ENCODE assay signal across 3 cellular contexts in the genomic region with DNA sequence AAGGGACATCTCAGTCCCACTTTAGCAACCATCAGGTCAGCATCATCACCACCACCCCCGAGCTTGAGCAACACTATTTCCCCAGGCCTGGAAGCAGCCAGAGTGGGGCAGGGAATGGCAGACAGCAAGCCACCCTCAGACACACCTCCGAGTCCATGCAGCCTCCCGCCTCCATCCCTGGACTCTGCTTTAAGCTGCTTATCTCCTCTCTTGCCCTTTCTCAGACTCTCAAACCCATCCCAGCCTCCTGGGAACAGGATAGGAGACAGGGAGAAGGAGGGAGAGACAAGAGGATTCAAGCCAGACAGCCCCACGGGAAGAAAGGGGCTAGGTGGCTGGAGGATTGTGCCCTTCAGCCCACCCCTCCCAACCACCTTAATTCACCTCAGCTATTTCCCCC.
TF ChIP-seq lines count a peak whose summit lies in the region.

No MANE protein-coding gene starts in this region.

TF ChIP-seq in SK-N-SH, 30 proteins besides CTCF, POLR2A, EP300 and RAD21:
- TF ChIP-seq RCOR1 (IDR thresholded peaks at IDR 0.05; ENCODE audit: low read length) (no peak), GATA2 (CRISPR knock-in tag; IDR thresholded peaks at IDR 0.05) (no peak), ELF1 (IDR thresholded peaks at IDR 0.05) (no peak), MXI1 (IDR thresholded peaks at IDR 0.05; ENCODE audit: low read depth, low read length) (no peak), FOXJ3 (CRISPR knock-in tag; IDR thresholded peaks at IDR 0.05) (no peak)
- TF ChIP-seq, protein P1, sequence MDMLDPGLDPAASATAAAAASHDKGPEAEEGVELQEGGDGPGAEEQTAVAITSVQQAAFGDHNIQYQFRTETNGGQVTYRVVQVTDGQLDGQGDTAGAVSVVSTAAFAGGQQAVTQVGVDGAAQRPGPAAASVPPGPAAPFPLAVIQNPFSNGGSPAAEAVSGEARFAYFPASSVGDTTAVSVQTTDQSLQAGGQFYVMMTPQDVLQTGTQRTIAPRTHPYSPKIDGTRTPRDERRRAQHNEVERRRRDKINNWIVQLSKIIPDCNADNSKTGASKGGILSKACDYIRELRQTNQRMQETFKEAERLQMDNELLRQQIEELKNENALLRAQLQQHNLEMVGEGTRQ (IDR thresholded peaks at IDR 0.05; ENCODE audit: borderline replicate concordance, low read depth, low read length): no peak
- TF ChIP-seq, protein P2, sequence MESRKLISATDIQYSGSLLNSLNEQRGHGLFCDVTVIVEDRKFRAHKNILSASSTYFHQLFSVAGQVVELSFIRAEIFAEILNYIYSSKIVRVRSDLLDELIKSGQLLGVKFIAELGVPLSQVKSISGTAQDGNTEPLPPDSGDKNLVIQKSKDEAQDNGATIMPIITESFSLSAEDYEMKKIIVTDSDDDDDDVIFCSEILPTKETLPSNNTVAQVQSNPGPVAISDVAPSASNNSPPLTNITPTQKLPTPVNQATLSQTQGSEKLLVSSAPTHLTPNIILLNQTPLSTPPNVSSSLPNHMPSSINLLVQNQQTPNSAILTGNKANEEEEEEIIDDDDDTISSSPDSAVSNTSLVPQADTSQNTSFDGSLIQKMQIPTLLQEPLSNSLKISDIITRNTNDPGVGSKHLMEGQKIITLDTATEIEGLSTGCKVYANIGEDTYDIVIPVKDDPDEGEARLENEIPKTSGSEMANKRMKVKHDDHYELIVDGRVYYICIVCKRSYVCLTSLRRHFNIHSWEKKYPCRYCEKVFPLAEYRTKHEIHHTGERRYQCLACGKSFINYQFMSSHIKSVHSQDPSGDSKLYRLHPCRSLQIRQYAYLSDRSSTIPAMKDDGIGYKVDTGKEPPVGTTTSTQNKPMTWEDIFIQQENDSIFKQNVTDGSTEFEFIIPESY (IDR thresholded peaks at IDR 0.05; ENCODE audit: borderline replicate concordance, low read depth): no peak
- TF ChIP-seq, protein P3, sequence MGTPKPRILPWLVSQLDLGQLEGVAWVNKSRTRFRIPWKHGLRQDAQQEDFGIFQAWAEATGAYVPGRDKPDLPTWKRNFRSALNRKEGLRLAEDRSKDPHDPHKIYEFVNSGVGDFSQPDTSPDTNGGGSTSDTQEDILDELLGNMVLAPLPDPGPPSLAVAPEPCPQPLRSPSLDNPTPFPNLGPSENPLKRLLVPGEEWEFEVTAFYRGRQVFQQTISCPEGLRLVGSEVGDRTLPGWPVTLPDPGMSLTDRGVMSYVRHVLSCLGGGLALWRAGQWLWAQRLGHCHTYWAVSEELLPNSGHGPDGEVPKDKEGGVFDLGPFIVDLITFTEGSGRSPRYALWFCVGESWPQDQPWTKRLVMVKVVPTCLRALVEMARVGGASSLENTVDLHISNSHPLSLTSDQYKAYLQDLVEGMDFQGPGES (IDR thresholded peaks at IDR 0.05; ENCODE audit: low read depth, low read length): no peak
TF ChIP-seq in SK-N-SH: peak in this region for 0.

TF ChIP-seq in SK-N-SH treated with all-trans-retinoic acid at 6 μM for 48 hours, 23 proteins besides CTCF, POLR2A, EP300 and RAD21:
- TF ChIP-seq SNAI2 (CRISPR knock-in tag; IDR thresholded peaks at IDR 0.05): no peak
- TF ChIP-seq, protein P4, sequence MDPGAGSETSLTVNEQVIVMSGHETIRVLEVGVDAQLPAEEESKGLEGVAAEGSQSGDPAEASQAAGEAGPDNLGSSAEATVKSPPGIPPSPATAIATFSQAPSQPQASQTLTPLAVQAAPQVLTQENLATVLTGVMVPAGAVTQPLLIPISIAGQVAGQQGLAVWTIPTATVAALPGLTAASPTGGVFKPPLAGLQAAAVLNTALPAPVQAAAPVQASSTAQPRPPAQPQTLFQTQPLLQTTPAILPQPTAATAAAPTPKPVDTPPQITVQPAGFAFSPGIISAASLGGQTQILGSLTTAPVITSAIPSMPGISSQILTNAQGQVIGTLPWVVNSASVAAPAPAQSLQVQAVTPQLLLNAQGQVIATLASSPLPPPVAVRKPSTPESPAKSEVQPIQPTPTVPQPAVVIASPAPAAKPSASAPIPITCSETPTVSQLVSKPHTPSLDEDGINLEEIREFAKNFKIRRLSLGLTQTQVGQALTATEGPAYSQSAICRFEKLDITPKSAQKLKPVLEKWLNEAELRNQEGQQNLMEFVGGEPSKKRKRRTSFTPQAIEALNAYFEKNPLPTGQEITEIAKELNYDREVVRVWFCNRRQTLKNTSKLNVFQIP (CRISPR knock-in tag; IDR thresholded peaks at IDR 0.05; ENCODE audit: borderline replicate concordance, low read depth): no peak
- TF ChIP-seq ZC3H10 (CRISPR knock-in tag; IDR thresholded peaks at IDR 0.05): no peak
- no peak for TF ChIP-seq RARB (CRISPR knock-in tag; IDR thresholded peaks at IDR 0.05)
- TF ChIP-seq OSR1 (CRISPR knock-in tag; IDR thresholded peaks at IDR 0.05): no peak
- no peak for TF ChIP-seq ZNF70 (CRISPR knock-in tag; IDR thresholded peaks at IDR 0.05)
- TF ChIP-seq TCF4 (CRISPR knock-in tag; IDR thresholded peaks at IDR 0.05; ENCODE audit: borderline replicate concordance): no peak
- no peak for TF ChIP-seq CSDC2 (CRISPR knock-in tag; IDR thresholded peaks at IDR 0.05)
- TF ChIP-seq ISL1 (CRISPR knock-in tag; IDR thresholded peaks at IDR 0.05): no peak
- TF ChIP-seq, protein P5, sequence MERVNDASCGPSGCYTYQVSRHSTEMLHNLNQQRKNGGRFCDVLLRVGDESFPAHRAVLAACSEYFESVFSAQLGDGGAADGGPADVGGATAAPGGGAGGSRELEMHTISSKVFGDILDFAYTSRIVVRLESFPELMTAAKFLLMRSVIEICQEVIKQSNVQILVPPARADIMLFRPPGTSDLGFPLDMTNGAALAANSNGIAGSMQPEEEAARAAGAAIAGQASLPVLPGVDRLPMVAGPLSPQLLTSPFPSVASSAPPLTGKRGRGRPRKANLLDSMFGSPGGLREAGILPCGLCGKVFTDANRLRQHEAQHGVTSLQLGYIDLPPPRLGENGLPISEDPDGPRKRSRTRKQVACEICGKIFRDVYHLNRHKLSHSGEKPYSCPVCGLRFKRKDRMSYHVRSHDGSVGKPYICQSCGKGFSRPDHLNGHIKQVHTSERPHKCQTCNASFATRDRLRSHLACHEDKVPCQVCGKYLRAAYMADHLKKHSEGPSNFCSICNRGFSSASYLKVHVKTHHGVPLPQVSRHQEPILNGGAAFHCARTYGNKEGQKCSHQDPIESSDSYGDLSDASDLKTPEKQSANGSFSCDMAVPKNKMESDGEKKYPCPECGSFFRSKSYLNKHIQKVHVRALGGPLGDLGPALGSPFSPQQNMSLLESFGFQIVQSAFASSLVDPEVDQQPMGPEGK (CRISPR knock-in tag; IDR thresholded peaks at IDR 0.05; ENCODE audit: borderline replicate concordance): no peak
- TF ChIP-seq BACH2 (CRISPR knock-in tag; IDR thresholded peaks at IDR 0.05; ENCODE audit: borderline replicate concordance): no peak
- no peak for TF ChIP-seq ZFP30 (CRISPR knock-in tag; IDR thresholded peaks at IDR 0.05)
- TF ChIP-seq ARNTL (CRISPR knock-in tag; IDR thresholded peaks at IDR 0.05; ENCODE audit: borderline replicate concordance, low read depth): no peak
- no peak for TF ChIP-seq ZFP3 (CRISPR knock-in tag; IDR thresholded peaks at IDR 0.05)
- TF ChIP-seq, protein P6, sequence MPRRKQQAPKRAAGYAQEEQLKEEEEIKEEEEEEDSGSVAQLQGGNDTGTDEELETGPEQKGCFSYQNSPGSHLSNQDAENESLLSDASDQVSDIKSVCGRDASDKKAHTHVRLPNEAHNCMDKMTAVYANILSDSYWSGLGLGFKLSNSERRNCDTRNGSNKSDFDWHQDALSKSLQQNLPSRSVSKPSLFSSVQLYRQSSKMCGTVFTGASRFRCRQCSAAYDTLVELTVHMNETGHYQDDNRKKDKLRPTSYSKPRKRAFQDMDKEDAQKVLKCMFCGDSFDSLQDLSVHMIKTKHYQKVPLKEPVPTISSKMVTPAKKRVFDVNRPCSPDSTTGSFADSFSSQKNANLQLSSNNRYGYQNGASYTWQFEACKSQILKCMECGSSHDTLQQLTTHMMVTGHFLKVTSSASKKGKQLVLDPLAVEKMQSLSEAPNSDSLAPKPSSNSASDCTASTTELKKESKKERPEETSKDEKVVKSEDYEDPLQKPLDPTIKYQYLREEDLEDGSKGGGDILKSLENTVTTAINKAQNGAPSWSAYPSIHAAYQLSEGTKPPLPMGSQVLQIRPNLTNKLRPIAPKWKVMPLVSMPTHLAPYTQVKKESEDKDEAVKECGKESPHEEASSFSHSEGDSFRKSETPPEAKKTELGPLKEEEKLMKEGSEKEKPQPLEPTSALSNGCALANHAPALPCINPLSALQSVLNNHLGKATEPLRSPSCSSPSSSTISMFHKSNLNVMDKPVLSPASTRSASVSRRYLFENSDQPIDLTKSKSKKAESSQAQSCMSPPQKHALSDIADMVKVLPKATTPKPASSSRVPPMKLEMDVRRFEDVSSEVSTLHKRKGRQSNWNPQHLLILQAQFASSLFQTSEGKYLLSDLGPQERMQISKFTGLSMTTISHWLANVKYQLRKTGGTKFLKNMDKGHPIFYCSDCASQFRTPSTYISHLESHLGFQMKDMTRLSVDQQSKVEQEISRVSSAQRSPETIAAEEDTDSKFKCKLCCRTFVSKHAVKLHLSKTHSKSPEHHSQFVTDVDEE (CRISPR knock-in tag; IDR thresholded peaks at IDR 0.05): no peak
- no peak for TF ChIP-seq ZNF8 (CRISPR knock-in tag; IDR thresholded peaks at IDR 0.05)

TF ChIP-seq in IMR-90, 13 proteins besides CTCF, POLR2A, EP300 and RAD21:
- TF ChIP-seq NFE2L2 (IDR thresholded peaks at IDR 0.05; ENCODE audit: low read depth, low read length) (no peak), RFX5 (IDR thresholded peaks at IDR 0.05; ENCODE audit: low read depth, low read length) (no peak), RCOR1 (IDR thresholded peaks at IDR 0.05; ENCODE audit: insufficient replicate concordance, low read length) (no peak), FOS (IDR thresholded peaks at IDR 0.05; ENCODE audit: low read depth, low read length) (no peak), CEBPB (IDR thresholded peaks at IDR 0.05; ENCODE audit: low read depth, low read length) (no peak), MXI1 (IDR thresholded peaks at IDR 0.05; ENCODE audit: borderline replicate concordance, low read depth, low read length) (no peak), MAZ (IDR thresholded peaks at IDR 0.05; ENCODE audit: borderline replicate concordance, low read depth, low read length) (no peak), BHLHE40 (IDR thresholded peaks at IDR 0.05; ENCODE audit: low read depth, low read length) (no peak), CHD1 (IDR thresholded peaks at IDR 0.05; ENCODE audit: low read depth, low read length) (no peak), MAFK (IDR thresholded peaks at IDR 0.05; ENCODE audit: low read depth, low read length) (no peak)
- TF ChIP-seq, protein P7, sequence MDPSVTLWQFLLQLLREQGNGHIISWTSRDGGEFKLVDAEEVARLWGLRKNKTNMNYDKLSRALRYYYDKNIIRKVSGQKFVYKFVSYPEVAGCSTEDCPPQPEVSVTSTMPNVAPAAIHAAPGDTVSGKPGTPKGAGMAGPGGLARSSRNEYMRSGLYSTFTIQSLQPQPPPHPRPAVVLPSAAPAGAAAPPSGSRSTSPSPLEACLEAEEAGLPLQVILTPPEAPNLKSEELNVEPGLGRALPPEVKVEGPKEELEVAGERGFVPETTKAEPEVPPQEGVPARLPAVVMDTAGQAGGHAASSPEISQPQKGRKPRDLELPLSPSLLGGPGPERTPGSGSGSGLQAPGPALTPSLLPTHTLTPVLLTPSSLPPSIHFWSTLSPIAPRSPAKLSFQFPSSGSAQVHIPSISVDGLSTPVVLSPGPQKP (IDR thresholded peaks at IDR 0.05; ENCODE audit: borderline replicate concordance, low read depth, low read length): no peak
TF ChIP-seq in IMR-90: peak in this region for 0.
